28 cellular contexts compared by ENCODE assay signal in the genomic region with DNA sequence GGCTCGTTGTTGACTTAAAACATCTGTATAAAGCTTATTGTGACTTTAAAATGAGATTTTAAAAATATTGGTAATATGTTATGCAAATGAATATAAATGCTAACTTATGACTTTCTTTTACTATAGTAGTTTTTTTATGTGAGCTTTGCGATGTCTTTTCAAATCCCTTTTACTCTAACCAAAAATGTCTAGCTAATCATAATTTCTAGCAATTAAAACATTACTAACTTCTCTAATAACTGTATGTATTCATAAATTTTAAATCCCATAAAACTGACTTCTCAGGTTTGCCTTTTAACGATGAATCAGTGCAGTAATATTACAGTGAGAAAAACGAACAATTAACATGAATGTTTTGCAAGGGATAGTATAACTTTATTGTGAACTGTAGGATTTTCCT.
"Had no signal": no experiment of that assay in that cellular context is flagged by ENCODE, and none has a peak within 500 bp of the region (broad histone marks: within the 10 kb centered on the region; RNA-seq: fewer than 3 reads in every experiment).

No MANE protein-coding gene starts in this region.

- H3K36me3 ChIP-seq: neural progenitor cell, ovary, suprapubic skin, tibial artery, transverse colon, uterus had no signal

- H3K9ac ChIP-seq: neural progenitor cell, parathyroid adenoma had no signal

- H3K27me3 ChIP-seq: neural progenitor cell, ovary, spleen, suprapubic skin, testis, tibial artery, transverse colon, upper lobe of right lung, uterus had no signal

- H2AFZ ChIP-seq: neural progenitor cell, parathyroid adenoma had no signal

- H3K4me1 ChIP-seq: neural progenitor cell, psoas muscle, testis, transverse colon, upper lobe of right lung, uterus had no signal

- H3K27ac ChIP-seq: neural progenitor cell, ovary, parathyroid adenoma, psoas muscle, skin epidermis, spleen, suprapubic skin, testis, tibial artery, transverse colon, upper lobe of right lung, uterus had no signal

- H3K79me2 ChIP-seq: parathyroid adenoma had no signal

- DNase-seq: natural killer cell; occipital lobe; ovary; posterior cingulate gyrus; psoas muscle; right cardiac atrium; spleen; stimulated activated CD4-positive, alpha-beta T cell treated with anti-CD3 and anti-CD28 coated beads, Interleukin-12 subunit alpha, Interleukin-12 subunit beta, amount 100 ng/mL, for 4 hours; stimulated activated CD4-positive, alpha-beta T cell treated with anti-CD3 and anti-CD28 coated beads, Interleukin-1b, Interleukin-23, amount 100 ng/mL, for 48 hours; stimulated activated CD4-positive, alpha-beta T cell treated with anti-CD3 and anti-CD28 coated beads, Interleukin-4, amount 100 ng/mL, for 1 hour; stimulated activated CD4-positive, alpha-beta T cell treated with anti-CD3 and anti-CD28 coated beads, Interleukin-4, amount 100 ng/mL, for 4 hours; stimulated activated CD8-positive, alpha-beta memory T cell treated with anti-CD3 and anti-CD28 coated beads, Interleukin-4, amount 100 ng/mL, for 48 hours; stimulated activated naive CD4-positive, alpha-beta T cell; stimulated activated naive CD8-positive, alpha-beta T cell treated with anti-CD3 and anti-CD28 coated beads, Interleukin-15, amount 100 ng/mL, for 72 hours; stimulated activated naive CD8-positive, alpha-beta T cell treated with anti-CD3 and anti-CD28 coated beads, Interleukin-15, Interleukin-2, amounts not matched to agents 100 U/mL and 50 U/mL, for 24 hours; substantia nigra; testis; tibial artery; transverse colon; upper lobe of right lung; uterus had no signal

- H3K4me3 ChIP-seq: neural progenitor cell, ovary, psoas muscle, skin epidermis, smooth muscle cell, spleen, suprapubic skin, testis, tibial artery, transverse colon, upper lobe of right lung, uterus had no signal

- H3K9me3 ChIP-seq: ovary, psoas muscle, spleen, suprapubic skin, testis, tibial artery, transverse colon, upper lobe of right lung, uterus had no signal

- H3K4me2 ChIP-seq: neural progenitor cell, smooth muscle cell had no signal

- ATAC-seq: natural killer cell; psoas muscle; right cardiac atrium; sciatic nerve; stimulated activated memory B cell treated with anti-CD40 and anti-IgM and Interleukin-4, amounts not matched to agents 10 μg/mL and 1 μg/mL and 100 μg/mL, for 72 hours; stimulated activated naive CD8-positive, alpha-beta T cell treated with anti-CD3 and anti-CD28 coated beads, Interleukin-15, amount 100 ng/mL, for 72 hours; stimulated activated naive CD8-positive, alpha-beta T cell treated with anti-CD3 and anti-CD28 coated beads, Interleukin-15, Interleukin-2, amounts not matched to agents 100 U/mL and 50 U/mL, for 24 hours; upper lobe of right lung had no signal
